Comparison of ENCODE assay signal across 19 cellular contexts in the genomic region with DNA sequence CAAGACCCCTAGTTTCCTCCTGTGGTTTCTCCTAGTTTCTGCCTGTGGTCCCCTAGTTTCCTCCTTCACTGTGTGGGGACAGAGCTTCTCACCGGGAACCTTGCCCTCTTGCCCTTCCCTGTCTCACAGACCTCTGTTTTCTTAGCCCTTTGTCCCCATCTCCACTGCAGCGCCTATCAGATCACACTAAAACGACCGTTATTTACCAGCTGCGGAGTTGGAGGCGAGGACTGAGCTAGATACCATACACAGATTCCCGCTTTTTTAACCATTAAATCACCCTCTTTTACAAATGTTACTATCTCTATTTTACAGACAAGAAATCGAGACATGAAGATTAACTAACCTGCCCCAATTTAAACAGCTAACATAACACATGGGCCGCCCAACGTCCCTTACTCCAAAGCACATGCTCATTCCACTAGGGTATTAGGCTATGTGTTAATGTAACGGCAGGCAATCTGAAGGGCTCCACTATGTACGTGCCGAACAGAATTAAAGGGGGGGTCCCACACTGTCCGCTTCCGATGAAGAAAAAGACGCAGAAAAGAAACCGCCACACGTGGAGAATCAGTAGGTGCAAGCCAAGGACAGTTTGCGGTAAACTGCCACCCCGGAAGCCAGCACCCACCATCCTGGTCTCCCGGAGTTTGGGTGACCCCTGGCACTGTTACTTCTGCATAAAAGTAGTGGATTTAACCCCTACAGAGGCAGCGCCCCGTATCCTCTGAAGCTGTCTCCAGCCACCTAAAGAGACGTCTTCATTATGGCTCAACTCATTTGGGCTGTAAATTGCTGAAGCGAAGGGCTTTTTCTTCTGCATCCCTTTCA. TPM values are rescaled to one million over a fixed set of nuclear protein-coding genes. Genes with fewer than 3 reads are reported as not detected.
A peak's percentile ranks its signal among the peaks of the same experiment; 100 is the strongest.
DNase-seq lines count a peak whose midpoint lies in the region; ATAC-seq and TF ChIP-seq lines count a peak whose summit lies in the region.
"Had no signal": no experiment of that assay in that cellular context is flagged by ENCODE, and none has a peak within 500 bp of the region (broad histone marks: within the 10 kb centered on the region; RNA-seq: fewer than 3 reads in every experiment).

No MANE protein-coding gene starts in this region.

- H3K36me3 ChIP-seq in hepatocyte (replicated peaks; ENCODE audit: insufficient read depth, low read depth), result no peaks in the 10 kb centered on the region
- H3K36me3 ChIP-seq in effector memory CD4-positive, alpha-beta T cell (ENCODE audit: control insufficient read depth, insufficient read depth, low read length), result peaks cover 6% of the 10 kb centered on the region
- H3K36me3 ChIP-seq: pancreas had no signal

- H3K4me1 ChIP-seq in hepatocyte (ENCODE audit: insufficient read depth), result peaks cover 8% of the 10 kb centered on the region
- H3K4me1 ChIP-seq in effector memory CD4-positive, alpha-beta T cell (ENCODE audit: control insufficient read depth, insufficient read depth, low read length, poor library complexity, severe bottlenecking), result peaks cover 18% of the 10 kb centered on the region
- H3K4me1 ChIP-seq: foreskin keratinocyte had no signal

- no peaks in the 10 kb centered on the region for H3K9me2 ChIP-seq in hepatocyte (replicated peaks; ENCODE audit: insufficient read depth)

- CTCF ChIA-PET in T-cell (lab: Charles Lee), result interaction anchor here in 1 of 2 donors (0.6 to 0.9 kb wide), 2 partner anchors 101 to 110 kb away, joined by 3 to 4 read pairs; no protein-coding TSS in a partner anchor

- peak; percentile 51 for DNase-seq in activated effector memory CD4-positive, alpha-beta T cell treated with anti-CD3 and anti-CD28 coated beads, Interleukin-2, amount 50 U/mL, for 16 hours
- no peak for DNase-seq in activated effector memory CD4-positive, alpha-beta T cell treated with Interleukin-2 at 50 U/mL for 16 hours
- no peak for DNase-seq in T-cell
- DNase-seq in hepatocyte (ENCODE audit: low spot score), result no peak
- no peak for DNase-seq in stimulated activated effector memory CD8-positive, alpha-beta T cell treated with anti-CD3 and anti-CD28 coated beads, Interleukin-12 subunit alpha, Interleukin-12 subunit beta, amount 100 ng/mL, for 72 hours (ENCODE audit: low spot score in 2 of 2)
- DNase-seq in NCI-H446 treated with DMSO at 0.1 percent for 48 hours (lab: John Stamatoyannopoulos, UW), result no peak
- no peak for DNase-seq in effector memory CD4-positive, alpha-beta T cell
- DNase-seq: activated CD4-positive, CD25-positive, alpha-beta regulatory T cell; effector CD8-positive, alpha-beta T cell; foreskin keratinocyte; Karpas-422; mammary epithelial cell; NCI-H1694; NCI-H510A; pancreas; stomach had no signal

- WGBS in hepatocyte (ENCODE audit: low lambda C conversion rate, missing lambda C conversion rate), result 86% methylated on average over 25 of the region's 25 CpGs

- peaks cover 4% of the 10 kb centered on the region for H3K36me3 Mint-ChIP-seq in T-cell
- peaks cover 18% of the 10 kb centered on the region for H3K36me3 Mint-ChIP-seq in stimulated activated effector memory CD8-positive, alpha-beta T cell treated with anti-CD3 and anti-CD28 coated beads, Interleukin-12 subunit alpha, Interleukin-12 subunit beta, amount 100 ng/mL, for 72 hours

- no peaks in the 10 kb centered on the region for H3K27me3 ChIP-seq in hepatocyte
- no peaks in the 10 kb centered on the region for H3K27me3 ChIP-seq in effector memory CD4-positive, alpha-beta T cell (replicated peaks; ENCODE audit: control insufficient read depth, insufficient read depth, low read length, poor library complexity, severe bottlenecking)
- H3K27me3 ChIP-seq: pancreas had no signal

- no peak for TF ChIP-seq CTCF in hepatocyte (IDR thresholded peaks at IDR 0.05; ENCODE audit: poor library complexity)

- peaks cover 21% of the 10 kb centered on the region for H3K79me2 ChIP-seq in hepatocyte

- H3K9me3 Mint-ChIP-seq in T-cell, result no peaks in the 10 kb centered on the region
- H3K9me3 Mint-ChIP-seq in stimulated activated effector memory CD8-positive, alpha-beta T cell treated with anti-CD3 and anti-CD28 coated beads, Interleukin-12 subunit alpha, Interleukin-12 subunit beta, amount 100 ng/mL, for 72 hours, result no peaks in the 10 kb centered on the region

- no peaks in the 10 kb centered on the region for H3K9me3 ChIP-seq in hepatocyte (ENCODE audit: low read depth)
- H3K9me3 ChIP-seq in effector memory CD4-positive, alpha-beta T cell (ENCODE audit: control insufficient read depth, low read length), result no peaks in the 10 kb centered on the region
- H3K9me3 ChIP-seq: pancreas, stomach had no signal

- no peak overlapping the region for H3K4me3 ChIP-seq in hepatocyte
- H3K4me3 ChIP-seq in effector memory CD4-positive, alpha-beta T cell (ENCODE audit: insufficient read depth, low read depth, low read length, poor library complexity, severe bottlenecking), result no peak overlapping the region
- H3K4me3 ChIP-seq: pancreas, SK-N-MC, stomach had no signal

- peaks cover 20% of the 10 kb centered on the region for H4K20me1 ChIP-seq in hepatocyte (ENCODE audit: insufficient read depth, poor library complexity, severe bottlenecking)

- ATAC-seq in T-cell (replicated peaks in 1 of 4) (no peak), HG02642 (IDR thresholded peaks at IDR 0.05; ENCODE audit: poor library complexity, unreplicated experiment) (no peak)
- ATAC-seq in stimulated activated effector memory CD8-positive, alpha-beta T cell treated with anti-CD3 and anti-CD28 coated beads, Interleukin-12 subunit alpha, Interleukin-12 subunit beta, amount 100 ng/mL, for 72 hours, result no peak
- ATAC-seq: foreskin keratinocyte, HCT116, pancreas had no signal

- H3K27ac Mint-ChIP-seq in T-cell, result peak overlapping the region in 1 of 2 donors; percentile 2
- no peak overlapping the region for H3K27ac Mint-ChIP-seq in stimulated activated effector memory CD8-positive, alpha-beta T cell treated with anti-CD3 and anti-CD28 coated beads, Interleukin-12 subunit alpha, Interleukin-12 subunit beta, amount 100 ng/mL, for 72 hours

- peak overlapping the region; percentile 99 for H3K4me2 ChIP-seq in hepatocyte

- H3K4me3 Mint-ChIP-seq in T-cell, result peak overlapping the region; percentile 76 to 83 (median 82)
- peak overlapping the region; percentile 65 for H3K4me3 Mint-ChIP-seq in stimulated activated effector memory CD8-positive, alpha-beta T cell treated with anti-CD3 and anti-CD28 coated beads, Interleukin-12 subunit alpha, Interleukin-12 subunit beta, amount 100 ng/mL, for 72 hours

- POLR2A ChIA-PET in T-cell (lab: Charles Lee), result no interaction called here

- no peak overlapping the region for H3K27ac ChIP-seq in hepatocyte
- H3K27ac ChIP-seq in effector memory CD4-positive, alpha-beta T cell (ENCODE audit: insufficient read depth, low read length, poor library complexity, severe bottlenecking), result no peak overlapping the region
- H3K27ac ChIP-seq: foreskin keratinocyte, pancreas, SK-N-MC, stomach had no signal

- H3K4me1 Mint-ChIP-seq in T-cell, result peaks cover 18 to 24% (median 18%) of the 10 kb centered on the region in 3 donors
- peaks cover 19% of the 10 kb centered on the region for H3K4me1 Mint-ChIP-seq in stimulated activated effector memory CD8-positive, alpha-beta T cell treated with anti-CD3 and anti-CD28 coated beads, Interleukin-12 subunit alpha, Interleukin-12 subunit beta, amount 100 ng/mL, for 72 hours

- H2AFZ ChIP-seq in hepatocyte, result no peak overlapping the region

- H3K27me3 Mint-ChIP-seq in T-cell, result no peaks in the 10 kb centered on the region

RNA-seq across cellular contexts. Expression of a gene that starts 1.9 kb away (rescaled TPM):
- total RNA-seq in T-cell (10 to 100 TPM; 47.7 to 61.3 (median 52.5) TPM), hepatocyte (46.4 and 52.1 TPM in 2 replicates)
- polyA plus RNA-seq in hepatocyte, result 70.9 and 77.9 TPM in 2 replicates

RNA-seq across cellular contexts. Expression of a gene that starts 19.6 kb away (rescaled TPM):
- total RNA-seq in T-cell, result 100 to 1,000 TPM in 2 of 5 donors, 10 to 100 TPM in 3; 84.5 to 111 (median 93.4) TPM
- 19.5 and 20.9 TPM in 2 replicates for total RNA-seq in hepatocyte
- polyA plus RNA-seq in hepatocyte, result 23.5 and 31.7 TPM in 2 replicates

RNA-seq across cellular contexts. Expression of a gene that starts 42.0 kb away (rescaled TPM):
- total RNA-seq in T-cell (not detected), hepatocyte (not detected in 2 replicates)
- polyA plus RNA-seq in hepatocyte, result 0.30 and 0.95 TPM in 2 replicates
- total RNA-seq: foreskin keratinocyte, mammary epithelial cell had no signal
- polyA plus RNA-seq: foreskin keratinocyte, mammary epithelial cell had no signal
